ENCODE assay signal across 11 cellular contexts in the genomic region with DNA sequence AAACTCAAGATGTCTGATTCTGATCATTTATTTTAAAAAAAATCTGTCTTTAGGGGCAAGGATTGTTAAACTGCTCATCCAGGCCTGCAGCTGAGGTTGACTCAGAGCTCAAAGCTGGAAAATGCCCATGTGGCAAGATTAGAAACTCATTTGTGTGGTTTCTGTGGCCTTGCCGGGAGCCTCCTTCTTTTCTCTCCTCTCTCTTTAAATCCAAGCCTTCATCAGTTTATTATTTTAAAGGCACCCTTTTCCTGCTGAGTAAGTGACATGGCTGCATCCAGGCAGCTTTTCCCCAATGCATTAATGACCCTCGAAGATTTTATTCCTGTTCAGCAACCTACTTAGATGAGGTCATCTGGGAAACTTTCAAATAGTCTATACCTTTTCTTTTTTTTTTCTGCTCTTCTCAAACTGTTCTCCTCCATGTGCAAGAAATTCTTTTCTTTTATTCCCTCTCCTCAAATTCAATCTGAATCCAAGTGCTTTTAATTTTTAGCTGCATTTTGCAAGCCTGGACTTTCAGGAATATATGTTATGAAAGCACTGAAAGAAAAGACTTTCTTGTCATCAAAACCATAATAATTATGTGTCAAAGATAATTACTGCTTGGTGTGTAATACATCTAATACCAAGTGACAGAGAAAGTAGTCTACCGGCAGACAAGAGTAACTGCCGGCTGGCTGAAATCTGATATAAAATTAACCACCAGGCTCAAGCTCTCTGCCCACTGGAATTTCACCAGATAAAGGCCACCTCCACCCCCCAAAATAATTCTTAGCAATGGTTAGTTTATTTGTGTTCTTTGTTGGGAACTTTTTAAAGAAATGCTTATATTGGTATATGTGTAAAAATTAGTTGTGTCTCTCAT.
A peak's percentile ranks its signal among the peaks of the same experiment; 100 is the strongest.
DNase-seq lines count a peak whose midpoint lies in the region; ATAC-seq and TF ChIP-seq lines count a peak whose summit lies in the region.
"Had no signal": no experiment of that assay in that cellular context is flagged by ENCODE, and none has a peak within 500 bp of the region (broad histone marks: within the 10 kb centered on the region; RNA-seq: fewer than 3 reads in every experiment).

No MANE protein-coding gene starts in this region.

- no peak for ATAC-seq in GM18870 (IDR thresholded peaks at IDR 0.05; ENCODE audit: unreplicated experiment)
- ATAC-seq: activated CD8-positive, alpha-beta T cell treated with anti-CD3 and anti-CD28 coated beads for 36 hours had no signal

- no peak overlapping the region for H3K4me3 ChIP-seq in epithelial cell of esophagus (ENCODE audit: low read length)
- H3K4me3 ChIP-seq: cardiac muscle cell had no signal

- TF ChIP-seq CTCF in epithelial cell of esophagus (IDR thresholded peaks at IDR 0.05; ENCODE audit: insufficient read depth, low read depth, low read length, missing control alignments), result no peak

- no peak for TF ChIP-seq POLR2A in erythroblast (IDR thresholded peaks at IDR 0.05; ENCODE audit: low read length)

- DNase-seq in GM04503 (ENCODE audit: low read depth) (peak; percentile 64), NOMO-1 treated with dmso at 0.1 percent for 144 hours (lab: John Stamatoyannopoulos, UW; ENCODE audit: unreplicated experiment) (peak; percentile 23), epithelial cell of esophagus (ENCODE audit: low read depth) (peak; percentile 35), retina (peak; percentile 63), COLO829 (ENCODE audit: low spot score) (no peak), islet precursor cell (no peak), erythroblast (lab: John Stamatoyannopoulos, UW) (no peak)
- DNase-seq: activated CD8-positive, alpha-beta T cell treated with anti-CD3 and anti-CD28 coated beads for 36 hours; RPMI8226 had no signal

Comparison
In these comparisons a context has a peak if more than half of its experiments do, and no peak if none do; other contexts are left out.
1. DNase-seq: peak in GM04503 (single experiment), NOMO-1 treated with dmso at 0.1 percent for 144 hours (single experiment), epithelial cell of esophagus (single experiment) and retina (single experiment); none in COLO829 (single experiment), islet precursor cell (single experiment) and erythroblast (0 of 2).